In genomic region chr7:43879477-43879876, GRCh38 we compare ENCODE assay signal across 12 cellular contexts. TPM values are rescaled to one million over a fixed set of nuclear protein-coding genes. Genes with fewer than 3 reads are reported as not detected.
DNase-seq lines count a peak whose midpoint lies in the region; ATAC-seq and TF ChIP-seq lines count a peak whose summit lies in the region.
"Had no signal": no experiment of that assay in that cellular context is flagged by ENCODE, and none has a peak within 500 bp of the region (broad histone marks: within the 10 kb centered on the region; RNA-seq: fewer than 3 reads in every experiment).

No MANE protein-coding gene starts in this region.

- no peak for ATAC-seq in HG02840 (IDR thresholded peaks at IDR 0.05; ENCODE audit: low FRiP score, unreplicated experiment)

- H3K27me3 ChIP-seq in MG63 = no peaks in the 10 kb centered on the region

- peaks cover 78% of the 10 kb centered on the region for H3K36me3 ChIP-seq in MG63

- CTCF ChIA-PET in HEK293T (lab: Yijun Ruan, JAX) = interaction anchor here (0.6 kb wide), 3 partner anchors 12 to 149 kb away, joined by 3 read pairs; no protein-coding TSS in a partner anchor

- POLR2A ChIA-PET in HEK293T (lab: Yijun Ruan, JAX) = interaction anchor here (0.5 to 1.6 kb wide), 2 partner anchors 11 to 15 kb away, joined by 3 to 7 read pairs; partner anchors contain the start of gene MRPS24

- H3K4me3 ChIP-seq in MG63 = no peak overlapping the region

- DNase-seq in AG20443 (ENCODE audit: low spot score) (peak; percentile 66), MG63 (peak; percentile 42), dermis microvascular lymphatic vessel endothelial cell (ENCODE audit: low read depth in 2 of 2) (peak; percentile 45 to 85), non-pigmented ciliary epithelial cell (ENCODE audit: low read depth) (peak; percentile 72), islet precursor cell (no peak), HEK293T (ENCODE audit: extremely low spot score) (no peak), NCI-H524 treated with DMSO at 0.1 percent for 48 hours (lab: John Stamatoyannopoulos, UW) (no peak)
- DNase-seq: glutamatergic neuron, NCI-H1105, NCI-H524, SIG-M5 had no signal

- no peaks in the 10 kb centered on the region for H3K9me3 ChIP-seq in MG63

TF ChIP-seq in HEK293T, 16 proteins besides CTCF, POLR2A, EP300 and RAD21:
- no peak for TF ChIP-seq FOXK2 (IDR thresholded peaks at IDR 0.05)
- no peak for TF ChIP-seq ARNT (IDR thresholded peaks at IDR 0.05)
- no peak for TF ChIP-seq ELF4 (IDR thresholded peaks at IDR 0.05)
- TF ChIP-seq CTBP1 (IDR thresholded peaks at IDR 0.05; ENCODE audit: borderline replicate concordance) = no peak
- no peak for TF ChIP-seq SP1 (IDR thresholded peaks at IDR 0.05)
- TF ChIP-seq FOXA1 (IDR thresholded peaks at IDR 0.05) = no peak
- no peak for TF ChIP-seq NFRKB (IDR thresholded peaks at IDR 0.05)
- no peak for TF ChIP-seq TARDBP (IDR thresholded peaks at IDR 0.05)
- no peak for TF ChIP-seq ZNF384 (IDR thresholded peaks at IDR 0.05)
- TF ChIP-seq PKNOX1 (IDR thresholded peaks at IDR 0.05) = no peak
- TF ChIP-seq SUZ12 (IDR thresholded peaks at IDR 0.05) = no peak
- no peak for TF ChIP-seq BHLHE40 (IDR thresholded peaks at IDR 0.05; ENCODE audit: borderline replicate concordance)
- no peak for TF ChIP-seq L3MBTL2 (conservative IDR thresholded peaks at IDR 0.05)
- TF ChIP-seq LEF1 (IDR thresholded peaks at IDR 0.05; ENCODE audit: borderline replicate concordance) = no peak
- TF ChIP-seq HDGF (IDR thresholded peaks at IDR 0.05; ENCODE audit: borderline replicate concordance) = no peak
- TF ChIP-seq FOXM1 (IDR thresholded peaks at IDR 0.05; ENCODE audit: borderline replicate concordance) = no peak
TF ChIP-seq in HEK293T: peak in this region for 0.

RNA-seq across cellular contexts. Expression of gene MRPS24, which starts 10.2 kb away (rescaled TPM):
- 107 and 198 TPM in 2 replicates for total RNA-seq in MG63 (2014; rRNA removed; shearing (Covaris generic); ENCODE audit: low replicate concordance)
- total RNA-seq in dermis microvascular lymphatic vessel endothelial cell = 54.7 and 70.9 TPM in 2 replicates

RNA-seq across cellular contexts. Expression of gene URGCP, which starts 26.9 kb away (rescaled TPM):
- total RNA-seq in MG63 (2014; rRNA removed; shearing (Covaris generic); ENCODE audit: low replicate concordance) = 38.3 and 41.8 TPM in 2 replicates
- total RNA-seq in dermis microvascular lymphatic vessel endothelial cell = 19.6 and 24.7 TPM in 2 replicates

RNA-seq across cellular contexts. Expression of gene UBE2D4, which starts 46.8 kb away (rescaled TPM):
- total RNA-seq in MG63 (2014; rRNA removed; shearing (Covaris generic); ENCODE audit: low replicate concordance) = 10.7 and 20.7 TPM in 2 replicates
- 3.9 and 6.1 TPM in 2 replicates for total RNA-seq in dermis microvascular lymphatic vessel endothelial cell

Comparison
In these comparisons a context has a peak if more than half of its experiments do, and no peak if none do; other contexts are left out.
1. DNase-seq: peak in AG20443 (single experiment), MG63 (single experiment), dermis microvascular lymphatic vessel endothelial cell (2 of 2) and non-pigmented ciliary epithelial cell (single experiment); none in islet precursor cell (single experiment), HEK293T (single experiment) and NCI-H524 treated with DMSO at 0.1 percent for 48 hours (single experiment).